ENCODE assay signal across 15 cellular contexts in the genomic region with DNA sequence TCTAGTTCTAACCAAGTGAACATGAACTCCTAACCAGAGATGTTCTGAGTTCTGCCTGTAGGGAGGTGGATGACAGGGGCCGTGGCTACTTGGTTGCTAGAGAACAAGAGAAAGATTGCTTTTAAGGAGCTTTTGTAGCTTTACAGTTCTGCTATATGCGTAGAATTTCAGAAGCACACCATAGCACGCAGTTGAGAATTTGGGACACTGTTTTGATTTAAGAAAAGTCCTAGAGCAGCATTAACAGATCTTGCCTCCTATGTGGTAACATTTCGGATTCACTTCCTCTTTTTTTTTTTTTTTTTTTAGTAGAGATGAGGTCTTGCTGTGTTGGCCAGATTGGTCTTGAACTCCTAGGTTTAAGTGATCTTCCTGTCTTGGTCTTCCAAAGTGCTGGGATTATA.
DNase-seq lines count a peak whose midpoint lies in the region; ATAC-seq, FAIRE-seq and TF ChIP-seq lines count a peak whose summit lies in the region.
"Had no signal": no experiment of that assay in that cellular context is flagged by ENCODE, and none has a peak within 500 bp of the region (broad histone marks: within the 10 kb centered on the region; RNA-seq: fewer than 3 reads in every experiment).

No MANE protein-coding gene starts in this region.

- H3K4me1 ChIP-seq in small intestine (ENCODE audit: control insufficient read depth in 2 of 2, insufficient read depth in 1 of 2, low read depth in 1 of 2, low read length in 1 of 2): no peaks in the 10 kb centered on the region

- H3K27ac ChIP-seq in small intestine (ENCODE audit: low read depth in 1 of 2, low read length in 1 of 2): no peak overlapping the region

- WGBS in small intestine, 3 donors: 87 to 91% (median 91%) methylated on average over 4 of the region's 4 CpGs

- TF ChIP-seq CTCF in GM12864 (IDR thresholded peaks at IDR 0.05; ENCODE audit: low read depth, low read length, missing control alignments): no peak

- no peak overlapping the region for H3K4me3 ChIP-seq in GM12864 (ENCODE audit: low read depth, low read length)
- no peak overlapping the region for H3K4me3 ChIP-seq in small intestine (ENCODE audit: low read depth in 1 of 2, low read length in 2 of 2)
- H3K4me3 ChIP-seq: lung had no signal

- ATAC-seq in GM21528 (IDR thresholded peaks at IDR 0.05; ENCODE audit: low FRiP score, unreplicated experiment): peak; percentile 58

- in situ Hi-C loops in ACHN (cut with HindIII; ENCODE audit: low pct_ligation_motif_present, low pct_unique_long_range_greater_than_20kb, low sequenced_read_pairs): no loop called here

- no peaks in the 10 kb centered on the region for H3K36me3 ChIP-seq in small intestine (ENCODE audit: control insufficient read depth in 2 of 2, insufficient read depth in 2 of 2, low read length in 2 of 2)

- H3K27me3 ChIP-seq in small intestine (ENCODE audit: control insufficient read depth in 2 of 2, insufficient read depth in 2 of 2, low read length in 2 of 2): no peaks in the 10 kb centered on the region

- peak; percentile 57 for DNase-seq in GM12864 (ENCODE audit: low read depth)
- peak; percentile 62 for DNase-seq in NAMALWA (ENCODE audit: low spot score)
- DNase-seq in germinal center (ENCODE audit: low spot score): peak; percentile 12
- DNase-seq in stimulated activated naive CD4-positive, alpha-beta T cell treated with Interleukin-2 at 50 U/mL for 16 hours (lab: John Stamatoyannopoulos, UW): no peak
- no peak for DNase-seq in ACHN
- DNase-seq in small intestine: no peak
- no peak for DNase-seq in stimulated activated CD4-positive, alpha-beta T cell treated with anti-CD3 and anti-CD28 coated beads, Interleukin-1b, Interleukin-23, amount 100 ng/mL, for 48 hours
- DNase-seq: activated CD4-positive, alpha-beta T cell treated with anti-CD3 and anti-CD28 coated beads for 4 hours; activated naive CD4-positive, alpha-beta T cell treated with anti-CD3 and anti-CD28 coated beads, Interleukin-2, amount 50 U/mL, for 16 hours; cortex of kidney; erythroblast; NCI-H1694 treated with DMSO at 0.1 percent for 48 hours; NCI-H510A had no signal

- H3K9me3 ChIP-seq in small intestine (ENCODE audit: control insufficient read depth, low read depth): no peaks in the 10 kb centered on the region

- no peak for FAIRE-seq in small intestine (lab: Jason Lieb, UNC)

Comparison
In these comparisons a context has a peak if more than half of its experiments do, and no peak if none do; other contexts are left out.
1. DNase-seq: peak in GM12864 (single experiment), NAMALWA (single experiment) and germinal center (single experiment); none in stimulated activated naive CD4-positive, alpha-beta T cell treated with Interleukin-2 at 50 U/mL for 16 hours (single experiment), ACHN (single experiment), small intestine (single experiment) and stimulated activated CD4-positive, alpha-beta T cell treated with anti-CD3 and anti-CD28 coated beads, Interleukin-1b, Interleukin-23, amount 100 ng/mL, for 48 hours (single experiment).